Comparison of ENCODE assay signal across 1 cellular context in genomic region chr17:30969989-30970680, GRCh38.
TF ChIP-seq lines count a peak whose summit lies in the region.

No MANE protein-coding gene starts in this region.

TF ChIP-seq in WTC11, 78 proteins besides CTCF, POLR2A, EP300 and RAD21 (continued from another document):
- no peak for TF ChIP-seq E2F1 (CRISPR knock-in tag; IDR thresholded peaks at IDR 0.05)
- no peak for TF ChIP-seq MYBL2 (CRISPR knock-in tag; IDR thresholded peaks at IDR 0.05)
- TF ChIP-seq OVOL2 (CRISPR knock-in tag; IDR thresholded peaks at IDR 0.05; ENCODE audit: borderline replicate concordance): no peak
- no peak for TF ChIP-seq ZNF232 (CRISPR knock-in tag; IDR thresholded peaks at IDR 0.05)
- no peak for TF ChIP-seq ZNF423 (CRISPR knock-in tag; IDR thresholded peaks at IDR 0.05)
- no peak for TF ChIP-seq TEAD4 (CRISPR knock-in tag; IDR thresholded peaks at IDR 0.05)
- no peak for TF ChIP-seq IRF2 (CRISPR knock-in tag; IDR thresholded peaks at IDR 0.05; ENCODE audit: borderline replicate concordance, low read depth)
- TF ChIP-seq FOXJ3 (CRISPR knock-in tag; IDR thresholded peaks at IDR 0.05; ENCODE audit: borderline replicate concordance): no peak
- no peak for TF ChIP-seq ZNF138 (CRISPR knock-in tag; conservative IDR thresholded peaks at IDR 0.05)
- TF ChIP-seq ZNF396 (CRISPR knock-in tag; IDR thresholded peaks at IDR 0.05; ENCODE audit: borderline replicate concordance): no peak
- TF ChIP-seq ELF4 (CRISPR knock-in tag; IDR thresholded peaks at IDR 0.05; ENCODE audit: low read depth): no peak
- no peak for TF ChIP-seq ZNF219 (CRISPR knock-in tag; IDR thresholded peaks at IDR 0.05; ENCODE audit: borderline replicate concordance)
- no peak for TF ChIP-seq AFF4 (CRISPR knock-in tag; IDR thresholded peaks at IDR 0.05; ENCODE audit: borderline replicate concordance)
TF ChIP-seq in WTC11: peak in this region for 0.
